1 cellular context compared by ENCODE assay signal in the genomic region with DNA sequence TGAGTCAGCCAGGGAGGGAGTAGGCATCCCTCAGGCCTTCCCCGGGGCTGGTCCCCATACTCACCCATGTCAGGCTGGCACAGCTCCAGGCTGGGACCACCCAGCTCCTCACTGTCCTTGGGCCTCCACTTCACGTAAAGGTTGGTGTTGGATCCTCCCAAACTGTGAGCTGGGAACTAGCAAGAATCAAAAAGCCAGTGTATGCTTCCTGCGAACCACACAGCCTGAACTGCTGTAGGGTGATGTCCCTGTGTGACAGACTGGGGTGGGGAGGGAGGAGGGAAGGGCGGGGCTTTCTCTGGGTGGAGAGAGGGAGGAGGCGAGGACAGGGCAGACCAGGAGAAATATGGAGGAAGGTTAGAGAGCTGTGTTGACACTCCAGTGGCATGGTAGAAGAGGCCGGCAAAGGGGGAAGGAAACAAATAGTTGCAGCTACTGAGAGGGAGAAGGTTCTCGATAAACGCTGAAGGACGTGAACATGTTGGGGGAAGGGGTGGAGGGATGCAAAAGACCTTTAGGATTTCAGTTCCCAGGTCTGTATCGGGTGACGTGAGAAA.
TF ChIP-seq lines count a peak whose summit lies in the region.

No MANE protein-coding gene starts in this region.

TF ChIP-seq in A549, 52 proteins besides CTCF, POLR2A, EP300 and RAD21 (continued from another document):
- TF ChIP-seq JUN (IDR thresholded peaks at IDR 0.05) (no peak; a peak in 2 of 5 replicates), RCOR1 (IDR thresholded peaks at IDR 0.05; ENCODE audit: low read depth, low read length) (no peak)
- TF ChIP-seq, protein P1, sequence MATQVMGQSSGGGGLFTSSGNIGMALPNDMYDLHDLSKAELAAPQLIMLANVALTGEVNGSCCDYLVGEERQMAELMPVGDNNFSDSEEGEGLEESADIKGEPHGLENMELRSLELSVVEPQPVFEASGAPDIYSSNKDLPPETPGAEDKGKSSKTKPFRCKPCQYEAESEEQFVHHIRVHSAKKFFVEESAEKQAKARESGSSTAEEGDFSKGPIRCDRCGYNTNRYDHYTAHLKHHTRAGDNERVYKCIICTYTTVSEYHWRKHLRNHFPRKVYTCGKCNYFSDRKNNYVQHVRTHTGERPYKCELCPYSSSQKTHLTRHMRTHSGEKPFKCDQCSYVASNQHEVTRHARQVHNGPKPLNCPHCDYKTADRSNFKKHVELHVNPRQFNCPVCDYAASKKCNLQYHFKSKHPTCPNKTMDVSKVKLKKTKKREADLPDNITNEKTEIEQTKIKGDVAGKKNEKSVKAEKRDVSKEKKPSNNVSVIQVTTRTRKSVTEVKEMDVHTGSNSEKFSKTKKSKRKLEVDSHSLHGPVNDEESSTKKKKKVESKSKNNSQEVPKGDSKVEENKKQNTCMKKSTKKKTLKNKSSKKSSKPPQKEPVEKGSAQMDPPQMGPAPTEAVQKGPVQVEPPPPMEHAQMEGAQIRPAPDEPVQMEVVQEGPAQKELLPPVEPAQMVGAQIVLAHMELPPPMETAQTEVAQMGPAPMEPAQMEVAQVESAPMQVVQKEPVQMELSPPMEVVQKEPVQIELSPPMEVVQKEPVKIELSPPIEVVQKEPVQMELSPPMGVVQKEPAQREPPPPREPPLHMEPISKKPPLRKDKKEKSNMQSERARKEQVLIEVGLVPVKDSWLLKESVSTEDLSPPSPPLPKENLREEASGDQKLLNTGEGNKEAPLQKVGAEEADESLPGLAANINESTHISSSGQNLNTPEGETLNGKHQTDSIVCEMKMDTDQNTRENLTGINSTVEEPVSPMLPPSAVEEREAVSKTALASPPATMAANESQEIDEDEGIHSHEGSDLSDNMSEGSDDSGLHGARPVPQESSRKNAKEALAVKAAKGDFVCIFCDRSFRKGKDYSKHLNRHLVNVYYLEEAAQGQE (IDR thresholded peaks at IDR 0.05), result no peak
